In genomic region chr10:62819521-62819920, GRCh38 we compare ENCODE assay signal across 13 cellular contexts. TPM values are rescaled to one million over a fixed set of nuclear protein-coding genes. Genes with fewer than 3 reads are reported as not detected.
DNase-seq lines count a peak whose midpoint lies in the region; TF ChIP-seq lines count a peak whose summit lies in the region.
"Had no signal": no experiment of that assay in that cellular context is flagged by ENCODE, and none has a peak within 500 bp of the region (broad histone marks: within the 10 kb centered on the region; RNA-seq: fewer than 3 reads in every experiment).

No MANE protein-coding gene starts in this region.

- no peak for TF ChIP-seq EP300 in sigmoid colon (IDR thresholded peaks at IDR 0.05)

- no peaks in the 10 kb centered on the region for H3K9me2 ChIP-seq in hepatocyte (replicated peaks; ENCODE audit: insufficient read depth)

- TF ChIP-seq POLR2A in sigmoid colon (IDR thresholded peaks at IDR 0.05): no peak

- WGBS in hepatocyte (ENCODE audit: low lambda C conversion rate, missing lambda C conversion rate): 80% methylated on average over 6 of the region's 6 CpGs
- 70 to 73% methylated on average over 6 of the region's 6 CpGs for WGBS in sigmoid colon, 2 donors

- H3K4me1 ChIP-seq in SJCRH30 (peaks cover 4% of the 10 kb centered on the region; the same call in 1 of the 2 replicates), hepatocyte (ENCODE audit: insufficient read depth) (peaks cover 28% of the 10 kb centered on the region), sigmoid colon (peaks cover 0 to 38% (median 36%) of the 10 kb centered on the region in 4 donors), tibial artery (peaks cover 0 to 45% (median 36%) of the 10 kb centered on the region in 4 donors)

- H3K27me3 ChIP-seq in SJCRH30: no peaks in the 10 kb centered on the region
- H3K27me3 ChIP-seq in hepatocyte: peaks cover 64% of the 10 kb centered on the region
- peaks cover 13 to 48% (median 24%) of the 10 kb centered on the region in 3 donors for H3K27me3 ChIP-seq in sigmoid colon
- H3K27me3 ChIP-seq in tibial artery: peaks cover 0 to 18% of the 10 kb centered on the region in 2 donors
- H3K27me3 ChIP-seq: testis had no signal

- TF ChIP-seq CTCF in hepatocyte (IDR thresholded peaks at IDR 0.05; ENCODE audit: poor library complexity): no peak
- no peak for TF ChIP-seq CTCF in sigmoid colon (IDR thresholded peaks at IDR 0.05)
- no peak for TF ChIP-seq CTCF in tibial artery (IDR thresholded peaks at IDR 0.05)

- H3K9me3 ChIP-seq in SJCRH30 (replicated peaks) (no peaks in the 10 kb centered on the region), hepatocyte (ENCODE audit: low read depth) (no peaks in the 10 kb centered on the region), sigmoid colon (no peaks in the 10 kb centered on the region), tibial artery (no peaks in the 10 kb centered on the region)
- H3K9me3 ChIP-seq: ascending aorta, heart left ventricle, testis had no signal

- H3K4me2 ChIP-seq in hepatocyte: peak overlapping the region; percentile 84

- H3K79me2 ChIP-seq in hepatocyte: no peaks in the 10 kb centered on the region

- DNase-seq in NCI-H2196 (lab: John Stamatoyannopoulos, UW; ENCODE audit: unreplicated experiment) (peak; percentile 3), NCI-H2196 treated with DMSO at 0.1 percent for 48 hours (lab: John Stamatoyannopoulos, UW; ENCODE audit: unreplicated experiment) (no peak), CD1c-positive myeloid dendritic cell (ENCODE audit: extremely low spot score) (peak; percentile 66), SJCRH30 (peak; percentile 19 to 47), hepatocyte (ENCODE audit: low spot score) (peak; percentile 26), anterior cingulate cortex (lab: John Stamatoyannopoulos, UW) (no peak), sigmoid colon (no peak), tibial artery (no peak)
- DNase-seq: NCI-H187, SIG-M5, testis had no signal

- H3K27ac ChIP-seq in SJCRH30: no peak overlapping the region
- H3K27ac ChIP-seq in hepatocyte: no peak overlapping the region
- no peak overlapping the region for H3K27ac ChIP-seq in sigmoid colon
- no peak overlapping the region for H3K27ac ChIP-seq in tibial artery
- H3K27ac ChIP-seq: ascending aorta, testis had no signal

- H3K4me3 ChIP-seq in SJCRH30 (no peak overlapping the region), hepatocyte (no peak overlapping the region), sigmoid colon (no peak overlapping the region), tibial artery (no peak overlapping the region)

- H4K20me1 ChIP-seq in hepatocyte (ENCODE audit: insufficient read depth, poor library complexity, severe bottlenecking): no peaks in the 10 kb centered on the region

- H2AFZ ChIP-seq in hepatocyte: no peak overlapping the region

- intact Hi-C loops in sigmoid colon (cut with DNase I): loop anchor here (2.0 to 5.0 kb wide), 4 partner anchors 15 to 383 kb away; partner anchors contain the start of gene ADO
- intact Hi-C loops in tibial artery (cut with DNase I; ENCODE audit: low total_unique reads): loop anchor here (5.0 to 10.0 kb wide), 3 partner anchors 315 to 375 kb away; partner anchors contain the start of gene NRBF2

- H3K36me3 ChIP-seq in SJCRH30 (no peaks in the 10 kb centered on the region), hepatocyte (replicated peaks; ENCODE audit: insufficient read depth, low read depth) (no peaks in the 10 kb centered on the region), sigmoid colon (no peaks in the 10 kb centered on the region), tibial artery (no peaks in the 10 kb centered on the region)
- H3K36me3 ChIP-seq: ascending aorta, heart left ventricle had no signal

RNA-seq across cellular contexts. Expression of gene EGR2, which starts 3.4 kb away (rescaled TPM):
- total RNA-seq in SJCRH30 (2014; rRNA removed; shearing (Covaris generic)): 0.71 and 1.3 TPM in 2 replicates
- total RNA-seq in hepatocyte (7.8 and 11.5 TPM in 2 replicates), sigmoid colon (1 to 10 TPM; 1.7 to 3.4 (median 1.8) TPM)
- polyA plus RNA-seq in hepatocyte (10.4 and 16.1 TPM in 2 replicates), sigmoid colon (1 to 10 TPM in 2 of 3 donors, under 1 TPM in 1; 0.23 to 2.2 (median 1.8) TPM)

RNA-seq across cellular contexts. Expression of gene ADO, which starts 15.0 kb away (rescaled TPM):
- 25.4 and 29.9 TPM in 2 replicates for total RNA-seq in SJCRH30 (2014; rRNA removed; shearing (Covaris generic))
- 24.6 and 25.8 TPM in 2 replicates for total RNA-seq in hepatocyte
- 5.7 and 8.9 TPM in 2 replicates for polyA plus RNA-seq in hepatocyte
- 10 to 100 TPM; 13.0 to 18.9 (median 18.0) TPM for total RNA-seq in sigmoid colon
- polyA plus RNA-seq in sigmoid colon: 1 to 10 TPM; 5.4 to 8.1 (median 7.4) TPM

Comparison
In these comparisons a context has a peak if more than half of its experiments do, and no peak if none do; other contexts are left out.
1. DNase-seq: peak in NCI-H2196 (single experiment), CD1c-positive myeloid dendritic cell (single experiment), SJCRH30 (2 of 2) and hepatocyte (single experiment); none in NCI-H2196 treated with DMSO at 0.1 percent for 48 hours (single experiment), anterior cingulate cortex (0 of 58), sigmoid colon (single experiment) and tibial artery (0 of 2).